16 cellular contexts compared by ENCODE assay signal in genomic region chr2:159769147-159769546, GRCh38. TPM values are rescaled to one million over a fixed set of nuclear protein-coding genes. Genes with fewer than 3 reads are reported as not detected.
DNase-seq lines count a peak whose midpoint lies in the region; ATAC-seq, FAIRE-seq and TF ChIP-seq lines count a peak whose summit lies in the region.
"Had no signal": no experiment of that assay in that cellular context is flagged by ENCODE, and none has a peak within 500 bp of the region (broad histone marks: within the 10 kb centered on the region; RNA-seq: fewer than 3 reads in every experiment).

No MANE protein-coding gene starts in this region.

- H3K23ac ChIP-seq in IMR-90 (ENCODE audit: low read depth, low read length), result no peak overlapping the region

- no peak overlapping the region for H3K4ac ChIP-seq in IMR-90 (ENCODE audit: low read depth, low read length)

- no peak for DNase-seq in activated naive CD8-positive, alpha-beta T cell treated with anti-CD3 and anti-CD28 coated beads for 36 hours
- DNase-seq in activated naive CD8-positive, alpha-beta T cell treated with anti-CD3 and anti-CD28 coated beads, Interleukin-2, amount 50 U/mL, for 24 hours, result no peak
- DNase-seq in IMR-90, result no peak
- DNase-seq in SK-N-DZ (ENCODE audit: low spot score), result peak; percentile 61
- no peak for DNase-seq in endothelial cell of umbilical vein (ENCODE audit: low read depth, low spot score)
- DNase-seq in activated CD4-positive, alpha-beta memory T cell treated with anti-CD3 and anti-CD28 coated beads for 36 hours, result no peak
- DNase-seq: CD4-positive, alpha-beta memory T cell; DMS153; DMS79; GDM1; GM23248 had no signal

- H3K27ac ChIP-seq in IMR-90 (ENCODE audit: insufficient read depth, low read length) (no peak overlapping the region), endothelial cell of umbilical vein (ENCODE audit: insufficient read depth, low read depth, low read length) (no peak overlapping the region)
- H3K27ac ChIP-seq: C4-2B, GM23248 had no signal

- BruUV-seq in IMR-90 (replicated peaks; lab: Mats Ljungman, UMichigan), result TSS peak; percentile 64
- BruUV-seq in endothelial cell of umbilical vein (replicated peaks; lab: Mats Ljungman, UMichigan), result TSS peak; percentile 14

- no peak overlapping the region for H2AFZ ChIP-seq in IMR-90 (replicated peaks; ENCODE audit: low read length, poor library complexity)
- no peak overlapping the region for H2AFZ ChIP-seq in endothelial cell of umbilical vein (ENCODE audit: low read depth, low read length)
- H2AFZ ChIP-seq: GM23248 had no signal

- H2BK5ac ChIP-seq in IMR-90 (ENCODE audit: low read depth, low read length, poor library complexity, severe bottlenecking), result no peak overlapping the region

- WGBS in IMR-90 (ENCODE audit: extremely low coverage in 2 of 2, insufficient read length in 1 of 2), 2 experiments, result no CpG with 5 or more reads among the region's 3 CpGs

- no peak overlapping the region for H4K8ac ChIP-seq in IMR-90 (ENCODE audit: low read depth in 2 of 2, low read length in 2 of 2)

- peaks cover 34% of the 10 kb centered on the region for H3K36me3 Mint-ChIP-seq in activated naive CD8-positive, alpha-beta T cell treated with anti-CD3 and anti-CD28 coated beads for 36 hours
- H3K36me3 Mint-ChIP-seq in activated naive CD8-positive, alpha-beta T cell treated with anti-CD3 and anti-CD28 coated beads, Interleukin-2, amount 50 U/mL, for 24 hours (ENCODE audit: low read depth), result peaks cover 30% of the 10 kb centered on the region
- peaks cover 20% of the 10 kb centered on the region for H3K36me3 Mint-ChIP-seq in activated CD4-positive, alpha-beta memory T cell treated with anti-CD3 and anti-CD28 coated beads for 36 hours

- H3K27me3 Mint-ChIP-seq in activated naive CD8-positive, alpha-beta T cell treated with anti-CD3 and anti-CD28 coated beads for 36 hours, result no peaks in the 10 kb centered on the region
- H3K27me3 Mint-ChIP-seq in activated naive CD8-positive, alpha-beta T cell treated with anti-CD3 and anti-CD28 coated beads, Interleukin-2, amount 50 U/mL, for 24 hours, result no peaks in the 10 kb centered on the region
- no peaks in the 10 kb centered on the region for H3K27me3 Mint-ChIP-seq in activated CD4-positive, alpha-beta memory T cell treated with anti-CD3 and anti-CD28 coated beads for 36 hours
- H3K27me3 Mint-ChIP-seq: CD4-positive, alpha-beta memory T cell had no signal

- H2BK15ac ChIP-seq in IMR-90 (ENCODE audit: low read depth, low read length), result no peak overlapping the region

- no peaks in the 10 kb centered on the region for H3K27me3 ChIP-seq in IMR-90 (ENCODE audit: control insufficient read depth, insufficient read depth, low read length)
- no peaks in the 10 kb centered on the region for H3K27me3 ChIP-seq in endothelial cell of umbilical vein (ENCODE audit: control insufficient read depth in 2 of 2, insufficient read depth in 2 of 2, low read length in 2 of 2)

- H3K9me1 ChIP-seq in IMR-90 (ENCODE audit: insufficient read depth, low read length), result no peaks in the 10 kb centered on the region
- H3K9me1 ChIP-seq in endothelial cell of umbilical vein (replicated peaks; ENCODE audit: control insufficient read depth, extremely low read depth, insufficient read depth, low read length), result no peaks in the 10 kb centered on the region

- H3K79me1 ChIP-seq in IMR-90 (ENCODE audit: low read depth in 1 of 2, low read length in 2 of 2), result peaks cover 5 to 16% of the 10 kb centered on the region in 2 experiments

- no peak overlapping the region for H3K14ac ChIP-seq in IMR-90 (replicated peaks; ENCODE audit: low read depth, low read length)

- H3K4me3 ChIP-seq in IMR-90 (ENCODE audit: insufficient read depth, low read depth, low read length) (no peak overlapping the region), endothelial cell of umbilical vein (replicated peaks in 1 of 3; ENCODE audit: insufficient read depth in 1 of 3, low read depth in 1 of 3, low read length in 3 of 3) (no peak overlapping the region)
- H3K4me3 ChIP-seq: GM23248, HAP-1 had no signal

- no peak for FAIRE-seq in endothelial cell of umbilical vein (lab: Jason Lieb, UNC)
- FAIRE-seq: GM12892, GM18507 had no signal

- intact Hi-C loops in IMR-90 (cut with micrococcal nuclease) (no loop called here), endothelial cell of umbilical vein (cut with micrococcal nuclease) (no loop called here)
- intact Hi-C loops in activated CD4-positive, alpha-beta memory T cell treated with anti-CD3 and anti-CD28 coated beads for 36 hours (cut with micrococcal nuclease), result no loop called here

- H3K9ac ChIP-seq in IMR-90 (ENCODE audit: low read depth, low read length) (no peak overlapping the region), endothelial cell of umbilical vein (replicated peaks; ENCODE audit: extremely low read depth, insufficient read depth, low read length) (no peak overlapping the region)
- H3K9ac ChIP-seq: GM23248 had no signal

- no peak overlapping the region for H3K18ac ChIP-seq in IMR-90 (ENCODE audit: low read depth, low read length)

- no peak overlapping the region for H3K4me3 Mint-ChIP-seq in activated naive CD8-positive, alpha-beta T cell treated with anti-CD3 and anti-CD28 coated beads for 36 hours
- no peak overlapping the region for H3K4me3 Mint-ChIP-seq in activated naive CD8-positive, alpha-beta T cell treated with anti-CD3 and anti-CD28 coated beads, Interleukin-2, amount 50 U/mL, for 24 hours
- no peak overlapping the region for H3K4me3 Mint-ChIP-seq in activated CD4-positive, alpha-beta memory T cell treated with anti-CD3 and anti-CD28 coated beads for 36 hours
- H3K4me3 Mint-ChIP-seq: CD4-positive, alpha-beta memory T cell had no signal

- no peak overlapping the region for H2AK5ac ChIP-seq in IMR-90 (ENCODE audit: low read depth, low read length)

- TF ChIP-seq CTCF in IMR-90 (conservative IDR thresholded peaks at IDR 0.05; ENCODE audit: low read depth, low read length) (no peak), endothelial cell of umbilical vein (IDR thresholded peaks at IDR 0.05; ENCODE audit: extremely low read depth in 1 of 2, insufficient read depth in 1 of 2, low read depth in 1 of 2, low read length in 2 of 2) (no peak)

- H3K56ac ChIP-seq in IMR-90 (ENCODE audit: extremely low read depth, insufficient read depth, low read length), result no peak overlapping the region

- ATAC-seq in activated naive CD8-positive, alpha-beta T cell treated with anti-CD3 and anti-CD28 coated beads, Interleukin-2, amount 50 U/mL, for 24 hours, result no peak
- ATAC-seq in IMR-90 (ENCODE audit: low read depth), result no peak
- no peak for ATAC-seq in HG03025 (IDR thresholded peaks at IDR 0.05; ENCODE audit: low FRiP score, unreplicated experiment)

- no peak overlapping the region for H4K91ac ChIP-seq in IMR-90 (ENCODE audit: insufficient read depth, low read depth, low read length)

- peaks cover 8% of the 10 kb centered on the region for H3K79me2 ChIP-seq in endothelial cell of umbilical vein (ENCODE audit: control insufficient read depth, insufficient read depth, low read length)

- no peak for TF ChIP-seq RAD21 in IMR-90 (IDR thresholded peaks at IDR 0.05; ENCODE audit: low read length)

- peaks cover 11% of the 10 kb centered on the region for H3K4me1 Mint-ChIP-seq in activated naive CD8-positive, alpha-beta T cell treated with anti-CD3 and anti-CD28 coated beads for 36 hours
- peaks cover 6% of the 10 kb centered on the region for H3K4me1 Mint-ChIP-seq in activated naive CD8-positive, alpha-beta T cell treated with anti-CD3 and anti-CD28 coated beads, Interleukin-2, amount 50 U/mL, for 24 hours
- H3K4me1 Mint-ChIP-seq in activated CD4-positive, alpha-beta memory T cell treated with anti-CD3 and anti-CD28 coated beads for 36 hours (ENCODE audit: low read depth), result peaks cover 3% of the 10 kb centered on the region

- H3K27ac Mint-ChIP-seq in activated naive CD8-positive, alpha-beta T cell treated with anti-CD3 and anti-CD28 coated beads for 36 hours, result peak overlapping the region; percentile 16
- H3K27ac Mint-ChIP-seq in activated naive CD8-positive, alpha-beta T cell treated with anti-CD3 and anti-CD28 coated beads, Interleukin-2, amount 50 U/mL, for 24 hours, result no peak overlapping the region
- no peak overlapping the region for H3K27ac Mint-ChIP-seq in activated CD4-positive, alpha-beta memory T cell treated with anti-CD3 and anti-CD28 coated beads for 36 hours

- no peak overlapping the region for H2BK120ac ChIP-seq in IMR-90 (ENCODE audit: low read depth, low read length)

- CTCF ChIA-PET in IMR-90 (lab: Yijun Ruan, JAX) (no interaction called here), endothelial cell of umbilical vein (lab: Charles Lee) (no interaction called here)
- CTCF ChIA-PET in activated CD4-positive, alpha-beta memory T cell treated with anti-CD3 and anti-CD28 coated beads for 36 hours (lab: Charles Lee), result no interaction called here

- TF ChIP-seq POLR2A in IMR-90 (IDR thresholded peaks at IDR 0.05; ENCODE audit: low read depth, low read length), result no peak
- no peak for TF ChIP-seq POLR2A in endothelial cell of umbilical vein (IDR thresholded peaks at IDR 0.05; ENCODE audit: low read depth, low read length)

- H2BK20ac ChIP-seq in IMR-90 (ENCODE audit: low read depth, low read length), result no peak overlapping the region

- POLR2A ChIA-PET in IMR-90 (lab: Charles Lee; ENCODE audit: unreplicated experiment), result no interaction called here
- POLR2A ChIA-PET in endothelial cell of umbilical vein (lab: Charles Lee), result no interaction called here
- POLR2A ChIA-PET in activated CD4-positive, alpha-beta memory T cell treated with anti-CD3 and anti-CD28 coated beads for 36 hours (lab: Charles Lee), result no interaction called here

- H4K5ac ChIP-seq in IMR-90 (ENCODE audit: low read depth, low read length), result no peak overlapping the region

- dilution Hi-C loops in IMR-90 (cut with HindIII; ENCODE audit: low sequenced_read_pairs, unreplicated experiment), result no loop called here
- dilution Hi-C loops in endothelial cell of umbilical vein (cut with MboI; ENCODE audit: extremely low pct_ligation_motif_present, low sequenced_read_pairs), result no loop called here

- in situ Hi-C loops in IMR-90 (cut with MboI; ENCODE audit: low sequenced_read_pairs), result no loop called here

- no peak overlapping the region for H2AK9ac ChIP-seq in IMR-90 (replicated peaks; ENCODE audit: low read depth, low read length, poor library complexity)

- H4K20me1 ChIP-seq in IMR-90 (ENCODE audit: insufficient read depth, low read length), result no peaks in the 10 kb centered on the region; the same call in 1 of the 2 replicates
- H4K20me1 ChIP-seq in endothelial cell of umbilical vein (replicated peaks; ENCODE audit: control insufficient read depth, extremely low read depth, insufficient read depth, low read length), result no peaks in the 10 kb centered on the region

- H3K4me2 ChIP-seq in IMR-90 (ENCODE audit: low read depth, low read length), result no peak overlapping the region
- H3K4me2 ChIP-seq in endothelial cell of umbilical vein (ENCODE audit: insufficient read depth, low read length), result no peak overlapping the region

- H3K9me3 Mint-ChIP-seq in activated naive CD8-positive, alpha-beta T cell treated with anti-CD3 and anti-CD28 coated beads for 36 hours, result no peaks in the 10 kb centered on the region
- H3K9me3 Mint-ChIP-seq in activated naive CD8-positive, alpha-beta T cell treated with anti-CD3 and anti-CD28 coated beads, Interleukin-2, amount 50 U/mL, for 24 hours, result no peaks in the 10 kb centered on the region
- no peaks in the 10 kb centered on the region for H3K9me3 Mint-ChIP-seq in activated CD4-positive, alpha-beta memory T cell treated with anti-CD3 and anti-CD28 coated beads for 36 hours
- H3K9me3 Mint-ChIP-seq: CD4-positive, alpha-beta memory T cell had no signal

- no peaks in the 10 kb centered on the region; the same call in 1 of the 2 replicates for H3K4me1 ChIP-seq in IMR-90 (ENCODE audit: control insufficient read depth, insufficient read depth, low read length)
- H3K4me1 ChIP-seq in endothelial cell of umbilical vein (ENCODE audit: control insufficient read depth, extremely low read depth, insufficient read depth, low read length), result no peaks in the 10 kb centered on the region

- H3K9me3 ChIP-seq in IMR-90 (ENCODE audit: control insufficient read depth, insufficient read depth, low read length) (no peaks in the 10 kb centered on the region), endothelial cell of umbilical vein (replicated peaks; ENCODE audit: control insufficient read depth, insufficient read depth, low read length) (no peaks in the 10 kb centered on the region)
- H3K9me3 ChIP-seq: HAP-1 had no signal

- H3K36me3 ChIP-seq in IMR-90 (ENCODE audit: control insufficient read depth, insufficient read depth, low read length), result peaks cover 13% of the 10 kb centered on the region
- peaks cover 0 to 18% of the 10 kb centered on the region in 2 experiments for H3K36me3 ChIP-seq in endothelial cell of umbilical vein (ENCODE audit: control insufficient read depth in 2 of 2, extremely low read depth in 1 of 2, insufficient read depth in 2 of 2, low read length in 2 of 2)

RNA-seq across cellular contexts. Expression of gene CD302, which starts 28.9 kb away (rescaled TPM):
- total RNA-seq in activated naive CD8-positive, alpha-beta T cell treated with anti-CD3 and anti-CD28 coated beads for 36 hours, result under 1 TPM; 0.37 to 0.56 TPM
- total RNA-seq in IMR-90 (2012; rRNA removed) (3.8 and 6.1 TPM in 2 replicates), endothelial cell of umbilical vein (10.6 and 11.5 TPM in 2 replicates)
- polyA plus RNA-seq in IMR-90 (2012; rRNA removed) (3.0 and 4.0 TPM in 2 replicates), endothelial cell of umbilical vein (9.0 and 10.4 TPM in 2 replicates)
- polyA plus RNA-seq in IMR-90 (2012; cell fraction: cytosol; rRNA removed), result 0.90 and 1.1 TPM in 2 replicates
- 0.28 and 1.4 TPM in 2 replicates for polyA plus RNA-seq in IMR-90 (2012; cell fraction: nucleus; rRNA removed; ENCODE audit: low replicate concordance)
- 0.94 and 0.96 TPM in 2 replicates for polyA plus RNA-seq in SK-N-DZ (2014; cell fraction: cytosol; rRNA removed)
- 0.20 and 0.89 TPM in 2 replicates for polyA plus RNA-seq in SK-N-DZ (2014; cell fraction: nucleus; rRNA removed)
- polyA plus RNA-seq in endothelial cell of umbilical vein (2011; cell fraction: cytosol; rRNA removed), result 10.9 and 11.3 TPM in 2 replicates
- 4.8 and 6.1 TPM in 2 replicates for polyA plus RNA-seq in endothelial cell of umbilical vein (2011; cell fraction: nucleus; rRNA removed)
- polyA plus RNA-seq in endothelial cell of umbilical vein (2012), result 8.6 and 11.0 TPM in 2 replicates
- 6.7 and 7.2 TPM in 2 replicates for polyA minus RNA-seq in endothelial cell of umbilical vein
- polyA minus RNA-seq in endothelial cell of umbilical vein (2011; cell fraction: cytosol; rRNA and poly(A)+ RNA removed), result not detected
- polyA minus RNA-seq in endothelial cell of umbilical vein (2011; cell fraction: nucleus; rRNA and poly(A)+ RNA removed), result 3.8 and 4.6 TPM in 2 replicates
- under 1 TPM; 0.55 to 0.56 TPM for total RNA-seq in activated CD4-positive, alpha-beta memory T cell treated with anti-CD3 and anti-CD28 coated beads for 36 hours

RNA-seq across cellular contexts. Expression of gene MARCHF7, which starts 56.8 kb away (rescaled TPM):
- total RNA-seq in activated naive CD8-positive, alpha-beta T cell treated with anti-CD3 and anti-CD28 coated beads for 36 hours, result 10 to 100 TPM; 85.4 to 86.8 TPM
- total RNA-seq in IMR-90 (2012; rRNA removed) (193 and 212 TPM in 2 replicates), endothelial cell of umbilical vein (82.0 and 93.9 TPM in 2 replicates)
- polyA plus RNA-seq in IMR-90 (2012; rRNA removed) (39.1 and 59.1 TPM in 2 replicates), endothelial cell of umbilical vein (15.3 and 21.2 TPM in 2 replicates)
- 9.6 and 13.8 TPM in 2 replicates for polyA plus RNA-seq in IMR-90 (2012; cell fraction: cytosol; rRNA removed)
- 9.7 and 49.9 TPM in 2 replicates for polyA plus RNA-seq in IMR-90 (2012; cell fraction: nucleus; rRNA removed; ENCODE audit: low replicate concordance)
- polyA plus RNA-seq in SK-N-DZ (2014; cell fraction: cytosol; rRNA removed), result 76.4 and 95.2 TPM in 2 replicates
- 92.9 and 93.0 TPM in 2 replicates for polyA plus RNA-seq in SK-N-DZ (2014; cell fraction: nucleus; rRNA removed)
- polyA plus RNA-seq in endothelial cell of umbilical vein (2011; cell fraction: cytosol; rRNA removed), result 30.6 and 34.0 TPM in 2 replicates
- polyA plus RNA-seq in endothelial cell of umbilical vein (2011; cell fraction: nucleus; rRNA removed), result 58.5 and 66.8 TPM in 2 replicates
- 85.2 and 99.4 TPM in 2 replicates for polyA plus RNA-seq in endothelial cell of umbilical vein (2012)
- polyA minus RNA-seq in endothelial cell of umbilical vein, result 40.9 and 45.4 TPM in 2 replicates
- 16.8 TPM for polyA minus RNA-seq in endothelial cell of umbilical vein (2011; cell fraction: cytosol; rRNA and poly(A)+ RNA removed)
- 71.7 and 109 TPM in 2 replicates for polyA minus RNA-seq in endothelial cell of umbilical vein (2011; cell fraction: nucleus; rRNA and poly(A)+ RNA removed)
- total RNA-seq in activated CD4-positive, alpha-beta memory T cell treated with anti-CD3 and anti-CD28 coated beads for 36 hours, result 10 to 100 TPM; 84.0 to 86.7 TPM
